In the genomic region with DNA sequence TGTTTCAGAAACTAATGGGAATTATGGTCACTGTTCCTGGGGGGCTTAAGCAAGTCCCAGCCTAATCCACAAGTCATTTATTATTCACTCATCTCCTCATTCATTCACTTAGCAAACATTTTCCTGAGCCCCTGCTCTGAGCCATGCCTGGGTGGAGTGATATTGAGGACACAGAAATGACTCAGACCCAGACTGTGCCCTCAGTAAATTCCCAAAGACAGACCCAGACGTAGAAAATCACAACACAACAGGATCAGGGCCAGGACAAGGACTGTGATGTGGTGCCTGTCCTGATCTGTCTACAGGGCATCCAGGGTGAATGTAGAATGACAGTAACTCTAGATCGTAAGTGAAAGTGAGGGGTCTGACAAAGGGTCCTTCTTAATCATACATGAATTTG, we compare ENCODE assay signal across 31 cellular contexts. TPM values are rescaled to one million over a fixed set of nuclear protein-coding genes. Genes with fewer than 3 reads are reported as not detected.
DNase-seq lines count a peak whose midpoint lies in the region; FAIRE-seq and TF ChIP-seq lines count a peak whose summit lies in the region.
"Had no signal": no experiment of that assay in that cellular context is flagged by ENCODE, and none has a peak within 500 bp of the region (broad histone marks: within the 10 kb centered on the region; RNA-seq: fewer than 3 reads in every experiment).

No MANE protein-coding gene starts in this region.

- H3K27ac Mint-ChIP-seq in HFFc6 (peak overlapping the region; percentile 60; the same call in 1 of the 2 replicates), nephron (peak overlapping the region in 2 of 3 experiments; percentile 52 to 62)
- H3K27ac Mint-ChIP-seq: memory B cell; stimulated activated naive CD8-positive, alpha-beta T cell treated with anti-CD3 and anti-CD28 coated beads, Interleukin-15, Interleukin-2, amounts not matched to agents 100 ng/mL and 50 ng/mL, for 24 hours; T-helper 1 cell treated with Interleukin-12 subunit alpha and Interleukin-12 subunit beta and Interleukin-4 antibody, amounts not matched to agents 30 μg/mL and 1 μg/mL, for 36 hours had no signal

- H3K27ac ChIP-seq in ACC112 (ENCODE audit: low read depth, low read length) (peak overlapping the region; percentile 8; the same call in 1 of the 2 replicates), substantia nigra (ENCODE audit: low read depth, low read length, poor library complexity, severe bottlenecking) (no peak overlapping the region)
- H3K27ac ChIP-seq: BLaER1 treated with 17β-estradiol and CSF1 and Interleukin-3, amounts not matched to agents 10 nM and 100 nM; pancreas; SK-N-MC had no signal

- H3K79me2 ChIP-seq in ACC112 (ENCODE audit: control insufficient read depth, insufficient read depth, low read length, unreplicated experiment) = peaks cover 33% of the 10 kb centered on the region

- no peak overlapping the region for H3K4me3 ChIP-seq in ACC112 (ENCODE audit: low read depth, low read length)
- H3K4me3 ChIP-seq in bronchial epithelial cell (ENCODE audit: low read depth, low read length) = no peak overlapping the region
- H3K4me3 ChIP-seq: adrenal gland; BLaER1 treated with 17β-estradiol and CSF1 and Interleukin-3, amounts not matched to agents 10 nM and 100 nM; pancreas; SK-N-MC; thoracic aorta had no signal

- H3K36me3 ChIP-seq in ACC112 (ENCODE audit: insufficient read depth, low read length) (no peaks in the 10 kb centered on the region), bronchial epithelial cell (ENCODE audit: control insufficient read depth, insufficient read depth, low read length) (no peaks in the 10 kb centered on the region)
- H3K36me3 ChIP-seq: adrenal gland; BLaER1 treated with 17β-estradiol and CSF1 and Interleukin-3, amounts not matched to agents 10 nM and 100 nM; pancreas; thoracic aorta had no signal

- H3K27me3 ChIP-seq in ACC112 (ENCODE audit: insufficient read depth, low read length) = no peaks in the 10 kb centered on the region
- no peaks in the 10 kb centered on the region for H3K27me3 ChIP-seq in bronchial epithelial cell (ENCODE audit: control insufficient read depth, insufficient read depth, low read length)
- H3K27me3 ChIP-seq: adrenal gland; BLaER1 treated with 17β-estradiol and CSF1 and Interleukin-3, amounts not matched to agents 10 nM and 100 nM; pancreas had no signal

- FAIRE-seq in bronchial epithelial cell (lab: Jason Lieb, UNC) = peak; percentile 94
- FAIRE-seq: GM12891, pancreas had no signal

- no peak for TF ChIP-seq CTCF in HFFc6 (IDR thresholded peaks at IDR 0.05)
- TF ChIP-seq CTCF in bronchial epithelial cell (IDR thresholded peaks at IDR 0.05; ENCODE audit: insufficient read depth, low read length, severe bottlenecking) = no peak
- no peak for TF ChIP-seq CTCF in nephron (IDR thresholded peaks at IDR 0.05; ENCODE audit: unreplicated experiment in 3 of 3)

- DNase-seq in HFFc6 (no peak), bronchial epithelial cell (ENCODE audit: low read depth) (peak; percentile 47), substantia nigra (lab: John Stamatoyannopoulos, UW) (no peak), NCI-H2081 (lab: John Stamatoyannopoulos, UW) (no peak)
- DNase-seq in activated CD4-positive, CD25-positive, alpha-beta regulatory T cell treated with anti-CD3 and anti-CD28 coated beads, Interleukin-2, amount 50 U/mL, for 72 hours = no peak
- DNase-seq: activated CD4-positive, alpha-beta T cell treated with anti-CD3 and anti-CD28 coated beads, Interleukin-2, amount 50 U/mL, for 48 hours; activated CD4-positive, CD25-positive, alpha-beta regulatory T cell; activated CD8-positive, alpha-beta memory T cell treated with anti-CD3 and anti-CD28 coated beads, Interleukin-2, amount 50 U/mL, for 4 hours; activated naive CD4-positive, alpha-beta T cell treated with Interleukin-2 at 50 U/mL for 16 hours; DMS153; hypothalamus; Karpas-422; left colon; NCI-H146; NCI-H446; pancreas; stimulated activated CD8-positive, alpha-beta memory T cell treated with anti-CD3 and anti-CD28 coated beads, Interleukin-4, amount 100 ng/mL, for 48 hours had no signal

- peaks cover 43% of the 10 kb centered on the region for H3K4me1 Mint-ChIP-seq in HFFc6 (ENCODE audit: low read depth)
- peaks cover 23% of the 10 kb centered on the region for H3K4me1 Mint-ChIP-seq in nephron

- no peaks in the 10 kb centered on the region for H3K9me3 Mint-ChIP-seq in HFFc6
- H3K9me3 Mint-ChIP-seq in nephron = no peaks in the 10 kb centered on the region
- H3K9me3 Mint-ChIP-seq: neural crest cell had no signal

- H3K4me1 ChIP-seq in ACC112 (ENCODE audit: control insufficient read depth, insufficient read depth, low read length, unreplicated experiment) = peaks cover 20% of the 10 kb centered on the region
- H3K4me1 ChIP-seq: pancreas had no signal

- H3K36me3 Mint-ChIP-seq in HFFc6 (ENCODE audit: low read depth) (no peaks in the 10 kb centered on the region), nephron (ENCODE audit: low read depth) (peaks cover 2% of the 10 kb centered on the region)

- H3K27me3 Mint-ChIP-seq in HFFc6 (ENCODE audit: insufficient read depth) (peaks cover 5% of the 10 kb centered on the region), nephron (ENCODE audit: low read depth) (no peaks in the 10 kb centered on the region)

- H2AFZ ChIP-seq in ACC112 (ENCODE audit: low read length, unreplicated experiment) = no peak overlapping the region

- H3K4me3 Mint-ChIP-seq in HFFc6 (no peak overlapping the region), nephron (peak overlapping the region in 2 of 3 experiments; percentile 38 to 51)
- H3K4me3 Mint-ChIP-seq: memory B cell; neural crest cell; stimulated activated naive CD8-positive, alpha-beta T cell treated with anti-CD3 and anti-CD28 coated beads, Interleukin-15, Interleukin-2, amounts not matched to agents 100 ng/mL and 50 ng/mL, for 24 hours; T-helper 1 cell treated with Interleukin-12 subunit alpha and Interleukin-12 subunit beta and Interleukin-4 antibody, amounts not matched to agents 30 μg/mL and 1 μg/mL, for 36 hours had no signal

RNA-seq across cellular contexts. Expression of a gene that starts 7.0 kb away (rescaled TPM):
- 10 to 100 TPM; 12.2 to 14.9 (median 13.3) TPM for total RNA-seq in HFFc6 (2021; fragmentation: NEBNext Ultra II Directional; extraction: Animal tissue kit (Norgen Biotek cat#: 25700))
- total RNA-seq in bronchial epithelial cell = 1.1 and 3.2 TPM in 2 replicates

RNA-seq across cellular contexts. Expression of a gene that starts 37.6 kb away (rescaled TPM):
- total RNA-seq in HFFc6 (2021; fragmentation: NEBNext Ultra II Directional; extraction: Animal tissue kit (Norgen Biotek cat#: 25700)) = not detected
- 0.13 and 0.26 TPM in 2 replicates for total RNA-seq in bronchial epithelial cell
- total RNA-seq: glomerular endothelial cell, H4, neural crest cell had no signal

RNA-seq across cellular contexts. Expression of a gene that starts 39.5 kb away (rescaled TPM):
- total RNA-seq in HFFc6 (2021; fragmentation: NEBNext Ultra II Directional; extraction: Animal tissue kit (Norgen Biotek cat#: 25700)) = not detected
- total RNA-seq in bronchial epithelial cell = not detected in 2 replicates
- total RNA-seq: epithelial cell of proximal tubule, H4, neural crest cell had no signal

RNA-seq across cellular contexts. Expression of a gene that starts 56.0 kb away (rescaled TPM):
- not detected for total RNA-seq in HFFc6 (2021; fragmentation: NEBNext Ultra II Directional; extraction: Animal tissue kit (Norgen Biotek cat#: 25700))
- not detected in 2 replicates for total RNA-seq in bronchial epithelial cell
- total RNA-seq: epithelial cell of proximal tubule, H4, left colon, neural crest cell had no signal
